Comparison of ENCODE assay signal across 20 cellular contexts in the genomic region with DNA sequence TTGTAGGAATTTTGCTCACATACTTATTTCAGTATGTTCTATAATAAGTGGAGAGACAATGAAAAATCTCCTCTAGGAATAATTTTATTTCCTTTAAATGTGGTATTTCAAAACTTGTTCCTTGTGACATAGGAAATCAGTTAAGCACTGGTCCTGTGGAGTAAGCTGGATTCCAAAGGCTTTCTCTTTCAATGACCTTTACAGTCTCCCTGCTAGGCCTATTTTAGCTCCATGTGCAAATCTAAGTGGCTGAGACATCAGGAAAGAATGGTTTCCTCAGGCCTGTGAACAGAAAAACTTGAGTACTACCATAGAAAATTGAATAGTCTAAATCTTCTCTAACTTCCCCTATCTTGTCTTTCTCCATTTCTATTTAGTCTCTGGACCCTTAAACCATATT.
"Had no signal": no experiment of that assay in that cellular context is flagged by ENCODE, and none has a peak within 500 bp of the region (broad histone marks: within the 10 kb centered on the region; RNA-seq: fewer than 3 reads in every experiment).

No MANE protein-coding gene starts in this region.

- H3K27ac Mint-ChIP-seq: activated B cell treated with CpG ODN at 0.5 μM for 24 hours; activated CD4-positive, alpha-beta memory T cell treated with anti-CD3 and anti-CD28 coated beads for 36 hours; activated naive CD4-positive, alpha-beta T cell treated with anti-CD3 and anti-CD28 coated beads, Interleukin-2, amount 50 U/mL, for 72 hours; activated T-helper 1 cell treated with anti-CD3 and anti-CD28 coated beads, Interleukin-12 subunit alpha, Interleukin-12 subunit beta, Interleukin-2, Interleukin-4 antibody, amounts not matched to agents 30 ng/mL and 10 ng/mL and 1 ng/mL, durations not matched to agents 14 hours and 24 hours and 36 hours; mesothelial cell of epicardium; nephron had no signal

- H3K27me3 Mint-ChIP-seq: activated B cell treated with CpG ODN at 0.5 μM for 24 hours; activated CD4-positive, alpha-beta memory T cell treated with anti-CD3 and anti-CD28 coated beads for 36 hours had no signal

- H3K4me3 Mint-ChIP-seq: activated B cell treated with CpG ODN at 0.5 μM for 24 hours; activated CD4-positive, alpha-beta memory T cell treated with anti-CD3 and anti-CD28 coated beads for 36 hours; activated T-helper 1 cell treated with anti-CD3 and anti-CD28 coated beads, Interleukin-12 subunit alpha, Interleukin-12 subunit beta, Interleukin-2, Interleukin-4 antibody, amounts not matched to agents 30 ng/mL and 10 ng/mL and 1 ng/mL, durations not matched to agents 14 hours and 24 hours and 36 hours; mesothelial cell of epicardium; nephron had no signal

- DNase-seq: activated B cell treated with CpG ODN at 0.5 μM for 24 hours; activated CD4-positive, alpha-beta memory T cell treated with anti-CD3 and anti-CD28 coated beads for 36 hours; activated CD4-positive, alpha-beta T cell treated with anti-CD3 and anti-CD28 coated beads for 4 hours; activated gamma-delta T cell treated with Interleukin-2 at 50 U/mL for 16 hours; activated T-cell treated with anti-CD3 and anti-CD28 coated beads for 4 hours; central memory CD4-positive, alpha-beta T cell; colonic mucosa; glutamatergic neuron; hippocampal formation; islet precursor cell; retina; stimulated activated CD4-positive, alpha-beta T cell treated with anti-CD3 and anti-CD28 coated beads, Interleukin-2, amount 100 ng/mL, for 24 hours; stimulated activated naive CD8-positive, alpha-beta T cell treated with anti-CD3 and anti-CD28 coated beads, Interleukin-15, Interleukin-2, amounts not matched to agents 100 U/mL and 50 U/mL, for 24 hours; transverse colon had no signal

- H3K4me3 ChIP-seq: colonic mucosa, lung, transverse colon, vagina had no signal

- H3K4me1 Mint-ChIP-seq: activated B cell treated with CpG ODN at 0.5 μM for 24 hours had no signal

- H3K36me3 Mint-ChIP-seq: activated CD4-positive, alpha-beta memory T cell treated with anti-CD3 and anti-CD28 coated beads for 36 hours; activated naive CD4-positive, alpha-beta T cell treated with anti-CD3 and anti-CD28 coated beads, Interleukin-2, amount 50 U/mL, for 72 hours had no signal
